ENCODE assay signal across 2 cellular contexts in the genomic region with DNA sequence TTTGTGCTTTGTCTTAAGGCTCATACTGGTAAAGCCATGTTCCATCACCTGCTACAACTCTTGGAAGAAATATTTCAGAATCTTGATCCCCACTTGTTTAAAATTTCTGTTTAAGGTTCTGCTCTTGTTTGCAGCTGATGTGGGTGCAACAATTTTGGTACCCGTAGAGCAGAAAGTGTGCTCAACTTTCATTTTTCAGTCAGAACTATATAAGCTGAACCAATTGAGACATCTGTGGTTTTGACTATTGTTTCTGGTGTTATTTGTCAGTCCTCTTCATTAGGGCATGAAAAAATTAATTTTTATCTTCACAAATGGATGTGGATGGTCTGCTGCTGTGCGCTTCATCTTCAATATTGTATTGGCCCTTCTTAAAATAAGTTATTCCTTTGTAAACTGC.
TF ChIP-seq lines count a peak whose summit lies in the region.

No MANE protein-coding gene starts in this region.

TF ChIP-seq in SK-N-SH, 30 proteins besides CTCF, POLR2A, EP300 and RAD21:
- TF ChIP-seq, protein P1, sequence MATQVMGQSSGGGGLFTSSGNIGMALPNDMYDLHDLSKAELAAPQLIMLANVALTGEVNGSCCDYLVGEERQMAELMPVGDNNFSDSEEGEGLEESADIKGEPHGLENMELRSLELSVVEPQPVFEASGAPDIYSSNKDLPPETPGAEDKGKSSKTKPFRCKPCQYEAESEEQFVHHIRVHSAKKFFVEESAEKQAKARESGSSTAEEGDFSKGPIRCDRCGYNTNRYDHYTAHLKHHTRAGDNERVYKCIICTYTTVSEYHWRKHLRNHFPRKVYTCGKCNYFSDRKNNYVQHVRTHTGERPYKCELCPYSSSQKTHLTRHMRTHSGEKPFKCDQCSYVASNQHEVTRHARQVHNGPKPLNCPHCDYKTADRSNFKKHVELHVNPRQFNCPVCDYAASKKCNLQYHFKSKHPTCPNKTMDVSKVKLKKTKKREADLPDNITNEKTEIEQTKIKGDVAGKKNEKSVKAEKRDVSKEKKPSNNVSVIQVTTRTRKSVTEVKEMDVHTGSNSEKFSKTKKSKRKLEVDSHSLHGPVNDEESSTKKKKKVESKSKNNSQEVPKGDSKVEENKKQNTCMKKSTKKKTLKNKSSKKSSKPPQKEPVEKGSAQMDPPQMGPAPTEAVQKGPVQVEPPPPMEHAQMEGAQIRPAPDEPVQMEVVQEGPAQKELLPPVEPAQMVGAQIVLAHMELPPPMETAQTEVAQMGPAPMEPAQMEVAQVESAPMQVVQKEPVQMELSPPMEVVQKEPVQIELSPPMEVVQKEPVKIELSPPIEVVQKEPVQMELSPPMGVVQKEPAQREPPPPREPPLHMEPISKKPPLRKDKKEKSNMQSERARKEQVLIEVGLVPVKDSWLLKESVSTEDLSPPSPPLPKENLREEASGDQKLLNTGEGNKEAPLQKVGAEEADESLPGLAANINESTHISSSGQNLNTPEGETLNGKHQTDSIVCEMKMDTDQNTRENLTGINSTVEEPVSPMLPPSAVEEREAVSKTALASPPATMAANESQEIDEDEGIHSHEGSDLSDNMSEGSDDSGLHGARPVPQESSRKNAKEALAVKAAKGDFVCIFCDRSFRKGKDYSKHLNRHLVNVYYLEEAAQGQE (IDR thresholded peaks at IDR 0.05; ENCODE audit: low read depth, low read length), result no peak
- TF ChIP-seq GABPA (IDR thresholded peaks at IDR 0.05; ENCODE audit: low read depth), result no peak
- no peak for TF ChIP-seq RCOR1 (IDR thresholded peaks at IDR 0.05; ENCODE audit: low read length)
- TF ChIP-seq, protein P2, sequence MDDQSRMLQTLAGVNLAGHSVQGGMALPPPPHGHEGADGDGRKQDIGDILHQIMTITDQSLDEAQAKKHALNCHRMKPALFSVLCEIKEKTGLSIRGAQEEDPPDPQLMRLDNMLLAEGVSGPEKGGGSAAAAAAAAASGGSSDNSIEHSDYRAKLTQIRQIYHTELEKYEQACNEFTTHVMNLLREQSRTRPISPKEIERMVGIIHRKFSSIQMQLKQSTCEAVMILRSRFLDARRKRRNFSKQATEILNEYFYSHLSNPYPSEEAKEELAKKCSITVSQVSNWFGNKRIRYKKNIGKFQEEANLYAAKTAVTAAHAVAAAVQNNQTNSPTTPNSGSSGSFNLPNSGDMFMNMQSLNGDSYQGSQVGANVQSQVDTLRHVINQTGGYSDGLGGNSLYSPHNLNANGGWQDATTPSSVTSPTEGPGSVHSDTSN (IDR thresholded peaks at IDR 0.05), result no peak
- TF ChIP-seq SMC3 (IDR thresholded peaks at IDR 0.05; ENCODE audit: low read depth, low read length), result no peak
- TF ChIP-seq POLR2AphosphoS5 (IDR thresholded peaks at IDR 0.05; ENCODE audit: low read depth, low read length), result no peak
- TF ChIP-seq FOSL2 (IDR thresholded peaks at IDR 0.05; ENCODE audit: borderline replicate concordance, low read depth), result no peak
- no peak for TF ChIP-seq GATA2 (CRISPR knock-in tag; IDR thresholded peaks at IDR 0.05)
- no peak for TF ChIP-seq EZH2phosphoT487 (IDR thresholded peaks at IDR 0.05; ENCODE audit: borderline replicate concordance, low read depth)
- no peak for TF ChIP-seq SIN3A (IDR thresholded peaks at IDR 0.05; ENCODE audit: borderline replicate concordance, low read depth, low read length)
- TF ChIP-seq CHD2 (IDR thresholded peaks at IDR 0.05; ENCODE audit: low read length, partially characterized antibody), result no peak

TF ChIP-seq in SK-N-SH treated with all-trans-retinoic acid at 6 μM for 48 hours, 23 proteins besides CTCF, POLR2A, EP300 and RAD21 (continued from another document):
- TF ChIP-seq, protein P3, sequence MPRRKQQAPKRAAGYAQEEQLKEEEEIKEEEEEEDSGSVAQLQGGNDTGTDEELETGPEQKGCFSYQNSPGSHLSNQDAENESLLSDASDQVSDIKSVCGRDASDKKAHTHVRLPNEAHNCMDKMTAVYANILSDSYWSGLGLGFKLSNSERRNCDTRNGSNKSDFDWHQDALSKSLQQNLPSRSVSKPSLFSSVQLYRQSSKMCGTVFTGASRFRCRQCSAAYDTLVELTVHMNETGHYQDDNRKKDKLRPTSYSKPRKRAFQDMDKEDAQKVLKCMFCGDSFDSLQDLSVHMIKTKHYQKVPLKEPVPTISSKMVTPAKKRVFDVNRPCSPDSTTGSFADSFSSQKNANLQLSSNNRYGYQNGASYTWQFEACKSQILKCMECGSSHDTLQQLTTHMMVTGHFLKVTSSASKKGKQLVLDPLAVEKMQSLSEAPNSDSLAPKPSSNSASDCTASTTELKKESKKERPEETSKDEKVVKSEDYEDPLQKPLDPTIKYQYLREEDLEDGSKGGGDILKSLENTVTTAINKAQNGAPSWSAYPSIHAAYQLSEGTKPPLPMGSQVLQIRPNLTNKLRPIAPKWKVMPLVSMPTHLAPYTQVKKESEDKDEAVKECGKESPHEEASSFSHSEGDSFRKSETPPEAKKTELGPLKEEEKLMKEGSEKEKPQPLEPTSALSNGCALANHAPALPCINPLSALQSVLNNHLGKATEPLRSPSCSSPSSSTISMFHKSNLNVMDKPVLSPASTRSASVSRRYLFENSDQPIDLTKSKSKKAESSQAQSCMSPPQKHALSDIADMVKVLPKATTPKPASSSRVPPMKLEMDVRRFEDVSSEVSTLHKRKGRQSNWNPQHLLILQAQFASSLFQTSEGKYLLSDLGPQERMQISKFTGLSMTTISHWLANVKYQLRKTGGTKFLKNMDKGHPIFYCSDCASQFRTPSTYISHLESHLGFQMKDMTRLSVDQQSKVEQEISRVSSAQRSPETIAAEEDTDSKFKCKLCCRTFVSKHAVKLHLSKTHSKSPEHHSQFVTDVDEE (CRISPR knock-in tag; IDR thresholded peaks at IDR 0.05), result no peak
- no peak for TF ChIP-seq ZFP3 (CRISPR knock-in tag; IDR thresholded peaks at IDR 0.05)
